8 cellular contexts compared by ENCODE assay signal in genomic region chr1:59971464-59971911, GRCh38. TPM values are rescaled to one million over a fixed set of nuclear protein-coding genes. Genes with fewer than 3 reads are reported as not detected.
A peak's percentile ranks its signal among the peaks of the same experiment; 100 is the strongest.
DNase-seq lines count a peak whose midpoint lies in the region; ATAC-seq lines count a peak whose summit lies in the region.

No MANE protein-coding gene starts in this region.

- H3K36me3 Mint-ChIP-seq in activated CD4-positive, alpha-beta T cell treated with anti-CD3 and anti-CD28 coated beads for 36 hours (ENCODE audit: low read depth) = no peaks in the 10 kb centered on the region

- no peak overlapping the region for H3K27ac Mint-ChIP-seq in activated CD4-positive, alpha-beta T cell treated with anti-CD3 and anti-CD28 coated beads for 36 hours

- intact Hi-C loops in activated CD4-positive, alpha-beta T cell treated with anti-CD3 and anti-CD28 coated beads for 36 hours (cut with DNase I, micrococcal nuclease) = loop anchor here (2.0 to 5.0 kb wide), 2 partner anchors 796 to 1483 kb away; no protein-coding TSS in a partner anchor

- CTCF ChIA-PET in activated CD4-positive, alpha-beta T cell treated with anti-CD3 and anti-CD28 coated beads for 36 hours (lab: Charles Lee) = interaction anchor here (0.5 to 2.9 kb wide), 38 partner anchors 8 to 1650 kb away, joined by 3 to 18 read pairs (median 3); no protein-coding TSS in a partner anchor

- H3K9me3 Mint-ChIP-seq in activated CD4-positive, alpha-beta T cell treated with anti-CD3 and anti-CD28 coated beads for 36 hours (ENCODE audit: low read depth) = no peaks in the 10 kb centered on the region

- POLR2A ChIA-PET in activated CD4-positive, alpha-beta T cell treated with anti-CD3 and anti-CD28 coated beads for 36 hours (lab: Charles Lee) = no interaction called here

- DNase-seq in NCI-H1436 (lab: John Stamatoyannopoulos, UW) = peak; percentile 62
- no peak for DNase-seq in NCI-H1436 treated with DMSO at 0.1 percent for 48 hours (lab: John Stamatoyannopoulos, UW)
- peak; percentile 76 for DNase-seq in NCI-H2227 treated with DMSO at 0.1 percent for 48 hours (lab: John Stamatoyannopoulos, UW)
- DNase-seq in activated CD4-positive, alpha-beta T cell treated with anti-CD3 and anti-CD28 coated beads for 36 hours = peak; percentile 74
- DNase-seq in effector CD8-positive, alpha-beta T cell (lab: John Stamatoyannopoulos, UW) = peak; percentile 9
- DNase-seq in lung microvascular endothelial cell (ENCODE audit: low read depth in 2 of 2) = peak; percentile 62 to 70
- DNase-seq in stimulated activated CD8-positive, alpha-beta memory T cell treated with anti-CD3 and anti-CD28 coated beads, Interleukin-15, amount 100 ng/mL, for 24 hours (ENCODE audit: low read depth) = peak; percentile 17

- peaks cover 5% of the 10 kb centered on the region for H3K4me1 Mint-ChIP-seq in activated CD4-positive, alpha-beta T cell treated with anti-CD3 and anti-CD28 coated beads for 36 hours

- H3K4me3 Mint-ChIP-seq in activated CD4-positive, alpha-beta T cell treated with anti-CD3 and anti-CD28 coated beads for 36 hours = no peak overlapping the region

- H3K27me3 Mint-ChIP-seq in activated CD4-positive, alpha-beta T cell treated with anti-CD3 and anti-CD28 coated beads for 36 hours = peaks cover 21% of the 10 kb centered on the region

- ATAC-seq in HG03095 (IDR thresholded peaks at IDR 0.05; ENCODE audit: unreplicated experiment) = peak; percentile 79
- peak; percentile 47 for ATAC-seq in activated CD4-positive, alpha-beta T cell treated with anti-CD3 and anti-CD28 coated beads for 36 hours

RNA-seq across cellular contexts. Expression of gene CYP2J2, which starts 44.9 kb away (rescaled TPM):
- 1 to 10 TPM; 1.3 to 1.6 TPM for total RNA-seq in activated CD4-positive, alpha-beta T cell treated with anti-CD3 and anti-CD28 coated beads for 36 hours
- total RNA-seq in lung microvascular endothelial cell = under 0.01 and 0.20 TPM in 2 replicates
